8 cellular contexts compared by ENCODE assay signal in genomic region chr16:63157818-63158217, GRCh38.
"Had no signal": no experiment of that assay in that cellular context is flagged by ENCODE, and none has a peak within 500 bp of the region (broad histone marks: within the 10 kb centered on the region; RNA-seq: fewer than 3 reads in every experiment).

No MANE protein-coding gene starts in this region.

- DNase-seq: IMR-90, KBM-7, KG1 had no signal

- H3K9ac ChIP-seq: KMS-11 had no signal

- H3K4me3 Mint-ChIP-seq: IgD-negative memory B cell had no signal

- H3K4me2 ChIP-seq: KMS-11 had no signal

- ATAC-seq: K562 had no signal

- H3K27ac ChIP-seq: HL-60, KMS-11 had no signal

- FAIRE-seq: HTR-8/SVneo, K562 had no signal

- H3K27ac Mint-ChIP-seq: IgD-negative memory B cell had no signal

- H3K4me1 Mint-ChIP-seq: IgD-negative memory B cell had no signal

- H3K27me3 Mint-ChIP-seq: IgD-negative memory B cell had no signal

- H3K4me3 ChIP-seq: K562 had no signal

- H3K36me3 Mint-ChIP-seq: IgD-negative memory B cell had no signal
